ENCODE assay signal across 10 cellular contexts in the genomic region with DNA sequence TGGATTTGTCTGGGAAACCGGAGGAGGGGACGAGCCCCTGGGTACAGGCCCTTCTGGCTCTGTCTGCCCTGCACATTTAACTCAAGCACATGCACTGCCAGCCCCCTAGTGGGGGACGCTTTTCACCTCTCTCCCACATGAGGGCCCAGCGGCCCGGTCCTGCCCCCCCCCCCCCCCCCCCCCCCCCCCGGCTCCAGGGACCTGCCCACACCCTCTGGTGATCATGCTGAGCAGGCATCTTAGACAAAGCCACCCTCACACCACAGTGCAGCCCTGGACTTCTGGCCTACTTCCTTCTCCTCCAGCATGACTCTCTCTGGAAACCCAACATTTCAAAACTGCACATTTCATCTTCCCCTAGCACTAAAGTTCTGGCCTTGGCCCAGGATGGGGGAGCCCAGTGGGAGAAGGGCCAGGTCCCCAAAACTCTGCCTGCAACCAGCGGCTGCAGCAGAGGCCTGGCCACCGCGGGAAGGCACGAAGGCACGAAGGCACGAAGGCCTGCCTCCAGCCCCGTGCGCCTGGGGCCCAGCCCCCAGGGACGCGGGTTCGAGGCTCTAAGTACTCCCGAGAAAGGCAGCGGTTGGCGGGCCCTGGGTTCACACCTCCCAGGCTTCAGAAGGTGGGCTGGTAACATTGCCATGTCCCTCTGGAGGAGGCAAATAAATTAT. TPM values are rescaled to one million over a fixed set of nuclear protein-coding genes. Genes with fewer than 3 reads are reported as not detected.
A peak's percentile ranks its signal among the peaks of the same experiment; 100 is the strongest.
DNase-seq lines count a peak whose midpoint lies in the region; ATAC-seq and TF ChIP-seq lines count a peak whose summit lies in the region.
"Had no signal": no experiment of that assay in that cellular context is flagged by ENCODE, and none has a peak within 500 bp of the region (broad histone marks: within the 10 kb centered on the region; RNA-seq: fewer than 3 reads in every experiment).

No MANE protein-coding gene starts in this region.

- POLR2A ChIA-PET in WTC11 (lab: Charles Lee): interaction anchor here (0.5 kb wide), 1 partner anchor 165 kb away, joined by 5 read pairs; no protein-coding TSS in a partner anchor

- H3K4me1 ChIP-seq in iPS DF 6.9 (ENCODE audit: control insufficient read depth, insufficient read depth, low read length) (peaks cover 2% of the 10 kb centered on the region), tibial artery (peaks cover 0 to 64% (median 14%) of the 10 kb centered on the region in 4 donors)

- no peaks in the 10 kb centered on the region for H3K9me3 Mint-ChIP-seq in WTC11
- no peaks in the 10 kb centered on the region for H3K9me3 Mint-ChIP-seq in activated T-helper 1 cell treated with anti-CD3 and anti-CD28 coated beads, Interleukin-12 subunit alpha, Interleukin-12 subunit beta, Interleukin-2, Interleukin-4 antibody, amounts not matched to agents 30 ng/mL and 10 ng/mL and 1 ng/mL, durations not matched to agents 14 hours and 24 hours and 36 hours

- CTCF ChIA-PET in WTC11 (lab: Charles Lee): interaction anchor here (1.0 kb wide), 2 partner anchors 11 to 75 kb away, joined by 3 to 5 read pairs; no protein-coding TSS in a partner anchor

- no peaks in the 10 kb centered on the region for H3K36me3 Mint-ChIP-seq in WTC11
- no peaks in the 10 kb centered on the region for H3K36me3 Mint-ChIP-seq in activated T-helper 1 cell treated with anti-CD3 and anti-CD28 coated beads, Interleukin-12 subunit alpha, Interleukin-12 subunit beta, Interleukin-2, Interleukin-4 antibody, amounts not matched to agents 30 ng/mL and 10 ng/mL and 1 ng/mL, durations not matched to agents 14 hours and 24 hours and 36 hours (ENCODE audit: low read depth)

- no peak overlapping the region for H3K27ac ChIP-seq in iPS DF 6.9 (ENCODE audit: low read length)
- no peak overlapping the region for H3K27ac ChIP-seq in tibial artery

- H3K27me3 ChIP-seq in iPS DF 6.9 (ENCODE audit: control insufficient read depth, insufficient read depth, low read length): no peaks in the 10 kb centered on the region
- H3K27me3 ChIP-seq in tibial artery: no peaks in the 10 kb centered on the region

- H3K27me3 Mint-ChIP-seq in WTC11 (ENCODE audit: low read depth): no peaks in the 10 kb centered on the region
- peaks cover 2% of the 10 kb centered on the region for H3K27me3 Mint-ChIP-seq in activated T-helper 1 cell treated with anti-CD3 and anti-CD28 coated beads, Interleukin-12 subunit alpha, Interleukin-12 subunit beta, Interleukin-2, Interleukin-4 antibody, amounts not matched to agents 30 ng/mL and 10 ng/mL and 1 ng/mL, durations not matched to agents 14 hours and 24 hours and 36 hours (ENCODE audit: insufficient read depth)

- ATAC-seq in WTC11: peak; percentile 63
- no peak for ATAC-seq in HG03097 (IDR thresholded peaks at IDR 0.05; ENCODE audit: low FRiP score, unreplicated experiment)

- no peak overlapping the region for H3K27ac Mint-ChIP-seq in WTC11
- no peak overlapping the region for H3K27ac Mint-ChIP-seq in activated T-helper 1 cell treated with anti-CD3 and anti-CD28 coated beads, Interleukin-12 subunit alpha, Interleukin-12 subunit beta, Interleukin-2, Interleukin-4 antibody, amounts not matched to agents 30 ng/mL and 10 ng/mL and 1 ng/mL, durations not matched to agents 14 hours and 24 hours and 36 hours

- no peak overlapping the region for H3K4me3 Mint-ChIP-seq in WTC11
- H3K4me3 Mint-ChIP-seq in activated T-helper 1 cell treated with anti-CD3 and anti-CD28 coated beads, Interleukin-12 subunit alpha, Interleukin-12 subunit beta, Interleukin-2, Interleukin-4 antibody, amounts not matched to agents 30 ng/mL and 10 ng/mL and 1 ng/mL, durations not matched to agents 14 hours and 24 hours and 36 hours: no peak overlapping the region

- peak; percentile 19 for DNase-seq in SKM-1 treated with dmso at 0.1 percent for 144 hours (lab: John Stamatoyannopoulos, UW; ENCODE audit: unreplicated experiment)
- no peak for DNase-seq in SKM-1 (lab: John Stamatoyannopoulos, UW; ENCODE audit: unreplicated experiment)
- peak; percentile 47 for DNase-seq in WTC11 (ENCODE audit: low spot score)
- DNase-seq in iPS DF 6.9 (ENCODE audit: low read depth, low spot score): peak; percentile 22
- DNase-seq in tibial artery: peak; percentile 22 to 65
- no peak for DNase-seq in activated T-helper 1 cell treated with anti-CD3 and anti-CD28 coated beads, Interleukin-12 subunit alpha, Interleukin-12 subunit beta, Interleukin-2, Interleukin-4 antibody, amounts not matched to agents 30 ng/mL and 10 ng/mL and 1 ng/mL, durations not matched to agents 14 hours and 24 hours and 36 hours (ENCODE audit: low spot score)
- no peak for DNase-seq in T-helper 9 cell
- DNase-seq: activated CD4-positive, alpha-beta T cell treated with anti-CD3 and anti-CD28 coated beads for 1 hour; NCI-H510A treated with DMSO at 0.1 percent for 48 hours had no signal

- no peak overlapping the region for H3K4me3 ChIP-seq in iPS DF 6.9 (ENCODE audit: low read length)
- H3K4me3 ChIP-seq in tibial artery: no peak overlapping the region

- TF ChIP-seq CTCF in WTC11 (IDR thresholded peaks at IDR 0.05): no peak
- TF ChIP-seq CTCF in tibial artery (IDR thresholded peaks at IDR 0.05): no peak

- intact Hi-C loops in tibial artery (cut with DNase I; ENCODE audit: low total_unique reads): no loop called here
- intact Hi-C loops in activated T-helper 1 cell treated with anti-CD3 and anti-CD28 coated beads, Interleukin-12 subunit alpha, Interleukin-12 subunit beta, Interleukin-2, Interleukin-4 antibody, amounts not matched to agents 30 ng/mL and 10 ng/mL and 1 ng/mL, durations not matched to agents 14 hours and 24 hours and 36 hours (cut with micrococcal nuclease): no loop called here

- no peaks in the 10 kb centered on the region for H3K36me3 ChIP-seq in iPS DF 6.9 (ENCODE audit: control insufficient read depth, insufficient read depth, low read length)
- peaks cover 74 to 78% (median 78%) of the 10 kb centered on the region in 3 donors for H3K36me3 ChIP-seq in tibial artery

- H3K4me1 Mint-ChIP-seq in WTC11: peaks cover 5% of the 10 kb centered on the region; the same call in 1 of the 2 replicates
- H3K4me1 Mint-ChIP-seq in activated T-helper 1 cell treated with anti-CD3 and anti-CD28 coated beads, Interleukin-12 subunit alpha, Interleukin-12 subunit beta, Interleukin-2, Interleukin-4 antibody, amounts not matched to agents 30 ng/mL and 10 ng/mL and 1 ng/mL, durations not matched to agents 14 hours and 24 hours and 36 hours (ENCODE audit: low read depth): no peaks in the 10 kb centered on the region

- no CpG with 5 or more reads among the region's 20 CpGs for WGBS in iPS DF 6.9 (ENCODE audit: insufficient coverage, insufficient read length)

- H3K9me3 ChIP-seq in iPS DF 6.9 (ENCODE audit: control insufficient read depth, insufficient read depth, low read length): no peaks in the 10 kb centered on the region
- H3K9me3 ChIP-seq in tibial artery: peaks cover 0 to 2% (median under 1%) of the 10 kb centered on the region in 3 donors

TF ChIP-seq in WTC11, 78 proteins besides CTCF, POLR2A, EP300 and RAD21:
- TF ChIP-seq, protein P1, sequence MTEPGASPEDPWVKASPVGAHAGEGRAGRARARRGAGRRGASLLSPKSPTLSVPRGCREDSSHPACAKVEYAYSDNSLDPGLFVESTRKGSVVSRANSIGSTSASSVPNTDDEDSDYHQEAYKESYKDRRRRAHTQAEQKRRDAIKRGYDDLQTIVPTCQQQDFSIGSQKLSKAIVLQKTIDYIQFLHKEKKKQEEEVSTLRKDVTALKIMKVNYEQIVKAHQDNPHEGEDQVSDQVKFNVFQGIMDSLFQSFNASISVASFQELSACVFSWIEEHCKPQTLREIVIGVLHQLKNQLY (CRISPR knock-in tag; IDR thresholded peaks at IDR 0.05): no peak
- TF ChIP-seq, protein P2, sequence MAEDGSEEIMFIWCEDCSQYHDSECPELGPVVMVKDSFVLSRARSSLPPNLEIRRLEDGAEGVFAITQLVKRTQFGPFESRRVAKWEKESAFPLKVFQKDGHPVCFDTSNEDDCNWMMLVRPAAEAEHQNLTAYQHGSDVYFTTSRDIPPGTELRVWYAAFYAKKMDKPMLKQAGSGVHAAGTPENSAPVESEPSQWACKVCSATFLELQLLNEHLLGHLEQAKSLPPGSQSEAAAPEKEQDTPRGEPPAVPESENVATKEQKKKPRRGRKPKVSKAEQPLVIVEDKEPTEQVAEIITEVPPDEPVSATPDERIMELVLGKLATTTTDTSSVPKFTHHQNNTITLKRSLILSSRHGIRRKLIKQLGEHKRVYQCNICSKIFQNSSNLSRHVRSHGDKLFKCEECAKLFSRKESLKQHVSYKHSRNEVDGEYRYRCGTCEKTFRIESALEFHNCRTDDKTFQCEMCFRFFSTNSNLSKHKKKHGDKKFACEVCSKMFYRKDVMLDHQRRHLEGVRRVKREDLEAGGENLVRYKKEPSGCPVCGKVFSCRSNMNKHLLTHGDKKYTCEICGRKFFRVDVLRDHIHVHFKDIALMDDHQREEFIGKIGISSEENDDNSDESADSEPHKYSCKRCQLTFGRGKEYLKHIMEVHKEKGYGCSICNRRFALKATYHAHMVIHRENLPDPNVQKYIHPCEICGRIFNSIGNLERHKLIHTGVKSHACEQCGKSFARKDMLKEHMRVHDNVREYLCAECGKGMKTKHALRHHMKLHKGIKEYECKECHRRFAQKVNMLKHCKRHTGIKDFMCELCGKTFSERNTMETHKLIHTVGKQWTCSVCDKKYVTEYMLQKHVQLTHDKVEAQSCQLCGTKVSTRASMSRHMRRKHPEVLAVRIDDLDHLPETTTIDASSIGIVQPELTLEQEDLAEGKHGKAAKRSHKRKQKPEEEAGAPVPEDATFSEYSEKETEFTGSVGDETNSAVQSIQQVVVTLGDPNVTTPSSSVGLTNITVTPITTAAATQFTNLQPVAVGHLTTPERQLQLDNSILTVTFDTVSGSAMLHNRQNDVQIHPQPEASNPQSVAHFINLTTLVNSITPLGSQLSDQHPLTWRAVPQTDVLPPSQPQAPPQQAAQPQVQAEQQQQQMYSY (CRISPR knock-in tag; IDR thresholded peaks at IDR 0.05): 0 out of 2 replicates have a peak, but pooled peaks have one; percentile 23
TF ChIP-seq in WTC11: peak in this region for 1.

RNA-seq across cellular contexts. Expression of a gene that starts 14.1 kb away (rescaled TPM):
- 12.1 to 14.7 TPM (median 13.0 TPM) in 3 replicates for total RNA-seq in WTC11 (2021)
- 0.08 and 0.22 TPM in 2 replicates for total RNA-seq in activated T-helper 1 cell treated with anti-CD3 and anti-CD28 coated beads, Interleukin-12 subunit alpha, Interleukin-12 subunit beta, Interleukin-2, Interleukin-4 antibody, amounts not matched to agents 30 ng/mL and 10 ng/mL and 1 ng/mL, durations not matched to agents 14 hours and 24 hours and 36 hours

RNA-seq across cellular contexts. Expression of a gene that starts 51.6 kb away (rescaled TPM):
- 0.41 TPM in 1 of 3 replicates, not detected in the others for total RNA-seq in WTC11 (2021)
- total RNA-seq in activated T-helper 1 cell treated with anti-CD3 and anti-CD28 coated beads, Interleukin-12 subunit alpha, Interleukin-12 subunit beta, Interleukin-2, Interleukin-4 antibody, amounts not matched to agents 30 ng/mL and 10 ng/mL and 1 ng/mL, durations not matched to agents 14 hours and 24 hours and 36 hours: not detected in 2 replicates

Comparison
In these comparisons a context has a peak if more than half of its experiments do, and no peak if none do; other contexts are left out.
1. DNase-seq: peak in SKM-1 treated with dmso at 0.1 percent for 144 hours (single experiment), WTC11 (single experiment), iPS DF 6.9 (single experiment) and tibial artery (2 of 2); none in SKM-1 (single experiment), activated T-helper 1 cell treated with anti-CD3 and anti-CD28 coated beads, Interleukin-12 subunit alpha, Interleukin-12 subunit beta, Interleukin-2, Interleukin-4 antibody, amounts not matched to agents 30 ng/mL and 10 ng/mL and 1 ng/mL, durations not matched to agents 14 hours and 24 hours and 36 hours (single experiment) and T-helper 9 cell (single experiment).
2. RNA of a gene that starts 14.1 kb away (total RNA-seq): 12.1 to 14.7 TPM in WTC11; 0.08 to 0.22 TPM in activated T-helper 1 cell treated with anti-CD3 and anti-CD28 coated beads, Interleukin-12 subunit alpha, Interleukin-12 subunit beta, Interleukin-2, Interleukin-4 antibody, amounts not matched to agents 30 ng/mL and 10 ng/mL and 1 ng/mL, durations not matched to agents 14 hours and 24 hours and 36 hours; every median in the first group is over 10 times any median in the second.